1 cellular context compared by ENCODE assay signal in genomic region chr4:169385356-169385755, GRCh38.
TF ChIP-seq lines count a peak whose summit lies in the region.

No MANE protein-coding gene starts in this region.

TF ChIP-seq in HepG2, 621 proteins besides CTCF, POLR2A, EP300 and RAD21 (continued from another document):
- TF ChIP-seq ZNF280B (CRISPR knock-in tag; IDR thresholded peaks at IDR 0.05; ENCODE audit: borderline replicate concordance) (no peak), HMG20A (CRISPR knock-in tag; IDR thresholded peaks at IDR 0.05; ENCODE audit: borderline replicate concordance) (no peak), ZNF644 (CRISPR knock-in tag; IDR thresholded peaks at IDR 0.05; ENCODE audit: low read depth) (no peak), NRL (CRISPR knock-in tag; IDR thresholded peaks at IDR 0.05; ENCODE audit: borderline replicate concordance) (no peak), HBP1 (CRISPR knock-in tag; IDR thresholded peaks at IDR 0.05; ENCODE audit: low read depth) (no peak), CERS6 (CRISPR knock-in tag; IDR thresholded peaks at IDR 0.05) (no peak)
